ENCODE assay signal across 21 cellular contexts in the genomic region with DNA sequence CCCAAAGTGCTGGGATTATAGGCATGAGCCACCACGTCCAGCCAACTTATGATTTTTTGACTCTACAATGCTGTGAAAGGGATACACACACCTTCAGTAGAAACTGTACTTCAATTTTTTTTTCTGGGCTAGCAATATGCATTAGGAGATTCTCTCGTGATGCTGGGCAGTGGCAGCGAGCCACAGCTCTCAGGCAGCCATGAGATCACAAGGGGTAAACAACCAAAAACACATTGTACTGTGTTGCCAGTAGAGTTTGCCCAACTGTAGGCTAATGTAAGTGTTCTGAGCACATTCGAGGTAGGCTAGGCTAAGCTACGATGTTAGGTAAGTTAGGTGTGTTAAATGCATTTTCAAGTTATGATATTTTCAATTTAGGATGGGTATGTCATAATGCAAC. TPM values are rescaled to one million over a fixed set of nuclear protein-coding genes. Genes with fewer than 3 reads are reported as not detected.
"Had no signal": no experiment of that assay in that cellular context is flagged by ENCODE, and none has a peak within 500 bp of the region (broad histone marks: within the 10 kb centered on the region; RNA-seq: fewer than 3 reads in every experiment).

No MANE protein-coding gene starts in this region.

- H3K9me3 ChIP-seq: gastroesophageal sphincter, neutrophil, spleen, stomach, thoracic aorta, transverse colon had no signal

- H3K36me3 ChIP-seq: gastroesophageal sphincter, neutrophil, spleen, stomach, thoracic aorta, transverse colon had no signal

- H3K4me1 ChIP-seq: gastroesophageal sphincter, stomach, transverse colon had no signal

- DNase-seq: cortex of kidney; effector CD8-positive, alpha-beta T cell; glutamatergic neuron; kidney; left cardiac atrium; left ventricle myocardium superior; mesendoderm; naive B cell; spleen; stimulated activated CD4-positive, alpha-beta T cell treated with anti-CD3 and anti-CD28 coated beads, Interleukin-15, amount 100 ng/mL, for 24 hours; stimulated activated CD4-positive, alpha-beta T cell treated with anti-CD3 and anti-CD28 coated beads, Interleukin-1b, Interleukin-23, amount 100 ng/mL, for 48 hours; stimulated activated CD4-positive, alpha-beta T cell treated with anti-CD3 and anti-CD28 coated beads, Interleukin-4, amount 100 ng/mL, for 24 hours; stimulated activated naive CD4-positive, alpha-beta T cell; stomach; substantia nigra; transverse colon had no signal

- ATAC-seq: gastroesophageal sphincter, left cardiac atrium, left ventricle myocardium superior, sciatic nerve had no signal

- H3K27me3 ChIP-seq: gastroesophageal sphincter, neutrophil, spleen, stomach, transverse colon had no signal

- H3K27ac ChIP-seq: dorsolateral prefrontal cortex, gastroesophageal sphincter, neutrophil, spleen, stomach, thoracic aorta, transverse colon had no signal

- H3K4me3 ChIP-seq: dorsolateral prefrontal cortex, gastroesophageal sphincter, spleen, stomach, thoracic aorta, transverse colon had no signal

RNA-seq across cellular contexts. Expression of a gene that starts 25.7 kb away (rescaled TPM):
- total RNA-seq: sciatic nerve, thoracic aorta had no signal
